ENCODE assay signal across 14 cellular contexts in the genomic region with DNA sequence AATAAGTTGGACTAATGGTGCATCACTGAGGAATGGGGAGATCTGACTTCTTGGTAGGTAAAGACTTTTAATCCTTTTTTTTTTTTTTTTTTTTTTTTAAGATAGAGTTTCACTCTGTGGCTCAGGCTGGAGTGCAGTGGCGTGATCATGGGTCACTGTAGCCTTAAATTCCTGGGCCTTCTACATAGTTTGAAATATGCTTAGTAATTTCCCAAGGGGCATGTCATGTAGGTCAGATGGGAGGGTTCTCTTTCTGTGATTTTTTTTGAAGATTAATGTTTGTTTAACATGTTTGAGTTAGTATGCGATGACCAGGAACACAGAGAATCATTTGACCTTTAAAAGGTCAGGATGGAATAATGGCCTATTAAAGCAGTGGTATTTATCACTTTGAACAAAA.
DNase-seq lines count a peak whose midpoint lies in the region; TF ChIP-seq lines count a peak whose summit lies in the region.
"Had no signal": no experiment of that assay in that cellular context is flagged by ENCODE, and none has a peak within 500 bp of the region (broad histone marks: within the 10 kb centered on the region; RNA-seq: fewer than 3 reads in every experiment).

No MANE protein-coding gene starts in this region.

- H3K4me3 ChIP-seq in GM23248, result no peak overlapping the region

- no peak overlapping the region for H3K4me3 Mint-ChIP-seq in chondrocyte (ENCODE audit: unreplicated experiment)
- H3K4me3 Mint-ChIP-seq: CD14-positive monocyte had no signal

- peak overlapping the region; percentile 13 for H3K4me2 ChIP-seq in GM23248 (ENCODE audit: unreplicated experiment)

- H3F3A ChIP-seq in GM23248 (ENCODE audit: insufficient read depth), result peaks cover 21% of the 10 kb centered on the region

- H4K20me1 ChIP-seq in GM23248 (ENCODE audit: insufficient read depth), result no peaks in the 10 kb centered on the region

- no peaks in the 10 kb centered on the region for H3K9me3 Mint-ChIP-seq in chondrocyte (ENCODE audit: low read depth)
- H3K9me3 Mint-ChIP-seq: CD14-positive monocyte had no signal

- no peaks in the 10 kb centered on the region for H3K9me2 ChIP-seq in GM23248 (ENCODE audit: insufficient read depth)

- H3K27me3 ChIP-seq in GM23248 (replicated peaks; ENCODE audit: insufficient read depth), result no peaks in the 10 kb centered on the region

- DNase-seq in GM23248, result peak; percentile 7
- DNase-seq in chondrocyte (ENCODE audit: low spot score), result no peak
- DNase-seq in fibroblast of peridontal ligament (ENCODE audit: extremely low read depth), result peak; percentile 81
- DNase-seq in stromal cell of bone marrow (ENCODE audit: low read depth), result peak; percentile 45
- DNase-seq in activated gamma-delta T cell (lab: John Stamatoyannopoulos, UW), result no peak
- no peak for DNase-seq in activated CD8-positive, alpha-beta memory T cell treated with anti-CD3 and anti-CD28 coated beads for 24 hours
- no peak for DNase-seq in DMS114 treated with DMSO at 0.1 percent for 48 hours (lab: John Stamatoyannopoulos, UW; ENCODE audit: unreplicated experiment)
- DNase-seq: MV-4-11; NCI-H1436; NCI-H2029; NCI-H2171; NK-92 treated with Interleukin-12 subunit alpha and Interleukin-12 subunit beta, amount 100 ng/mL, for 24 hours; SIG-M5 had no signal

- peak overlapping the region; percentile 23 for H3K27ac Mint-ChIP-seq in chondrocyte (ENCODE audit: unreplicated experiment)
- H3K27ac Mint-ChIP-seq: CD14-positive monocyte had no signal

- no peak overlapping the region for H2AFZ ChIP-seq in GM23248

- no peaks in the 10 kb centered on the region for H3K36me3 Mint-ChIP-seq in chondrocyte (ENCODE audit: low read depth)
- H3K36me3 Mint-ChIP-seq: CD14-positive monocyte had no signal

- H3K4me1 ChIP-seq in GM23248 (ENCODE audit: insufficient read depth), result peaks cover 25% of the 10 kb centered on the region

- no peaks in the 10 kb centered on the region for H3K27me3 Mint-ChIP-seq in chondrocyte (ENCODE audit: low read depth)

- peaks cover 25% of the 10 kb centered on the region for H3K4me1 Mint-ChIP-seq in chondrocyte (ENCODE audit: low read depth)
- H3K4me1 Mint-ChIP-seq: CD14-positive monocyte had no signal

- H3K27ac ChIP-seq in GM23248, result no peak overlapping the region

- H3K79me2 ChIP-seq in GM23248 (ENCODE audit: insufficient read depth), result no peaks in the 10 kb centered on the region

- no peak overlapping the region for H3K9ac ChIP-seq in GM23248

- H3K36me3 ChIP-seq in GM23248 (ENCODE audit: low read depth), result no peaks in the 10 kb centered on the region

- in situ Hi-C loops in GM23248 (cut with MboI), result no loop called here

- no peaks in the 10 kb centered on the region for H3K9me3 ChIP-seq in GM23248 (ENCODE audit: low read depth)

- TF ChIP-seq CTCF in chondrocyte (IDR thresholded peaks at IDR 0.05), result no peak

- WGBS in GM23248 (ENCODE audit: low coverage in 1 of 2, low lambda C conversion rate in 2 of 2, missing lambda C conversion rate in 2 of 2), 2 experiments, result 85 to 99% methylated on average over 2 of the region's 2 CpGs

Comparison
In these comparisons a context has a peak if more than half of its experiments do, and no peak if none do; other contexts are left out.
1. DNase-seq: peak in GM23248 (single experiment), fibroblast of peridontal ligament (single experiment) and stromal cell of bone marrow (single experiment); none in chondrocyte (single experiment), activated gamma-delta T cell (single experiment), activated CD8-positive, alpha-beta memory T cell treated with anti-CD3 and anti-CD28 coated beads for 24 hours (single experiment) and DMS114 treated with DMSO at 0.1 percent for 48 hours (single experiment).